11 cellular contexts compared by ENCODE assay signal in genomic region chr10:90652519-90652918, GRCh38.
A peak's percentile ranks its signal among the peaks of the same experiment; 100 is the strongest.
DNase-seq lines count a peak whose midpoint lies in the region; ATAC-seq and TF ChIP-seq lines count a peak whose summit lies in the region.
"Had no signal": no experiment of that assay in that cellular context is flagged by ENCODE, and none has a peak within 500 bp of the region (broad histone marks: within the 10 kb centered on the region; RNA-seq: fewer than 3 reads in every experiment).

No MANE protein-coding gene starts in this region.

- intact Hi-C loops in HCT116 (cut with micrococcal nuclease) = loop anchor here (2.0 to 5.0 kb wide), 2 partner anchors 505 to 860 kb away; no protein-coding TSS in a partner anchor

- RAD21 ChIA-PET in HCT116 (lab: Charles Lee; ENCODE audit: low non-redundant PET in 1 of 2, low total read pairs in 2 of 2, uncharacterized antibody in 2 of 2, unreplicated experiment in 2 of 2) = interaction anchor here (0.7 to 1.0 kb wide), 5 partner anchors 364 to 859 kb away, joined by 3 to 5 read pairs (median 3); no protein-coding TSS in a partner anchor

- H2AFZ ChIP-seq in HCT116 (ENCODE audit: low read depth, low read length, poor library complexity, severe bottlenecking) = no peak overlapping the region

- DNase-seq in BE2C = no peak
- peak; percentile 34 for DNase-seq in HCT116 (ENCODE audit: low read depth, low spot score)
- peak; percentile 25 for DNase-seq in SK-N-DZ (ENCODE audit: low spot score)
- peak; percentile 15 for DNase-seq in iPS-NIHi11 (ENCODE audit: low spot score)
- DNase-seq in G401 (ENCODE audit: low spot score) = no peak
- DNase-seq in NOMO-1 (lab: John Stamatoyannopoulos, UW; ENCODE audit: unreplicated experiment in 2 of 2) = no peak
- no peak for DNase-seq in NCI-H1436 (lab: John Stamatoyannopoulos, UW)
- DNase-seq: activated B cell treated with CpG ODN at 0.5 μM for 24 hours, Calu3 had no signal

- H4K20me1 ChIP-seq in HCT116 (ENCODE audit: insufficient read depth) = no peaks in the 10 kb centered on the region

- H3K9ac ChIP-seq in HCT116 (ENCODE audit: low read length) = no peak overlapping the region

- H3K4me1 ChIP-seq in BE2C = no peaks in the 10 kb centered on the region
- H3K4me1 ChIP-seq in HCT116 (ENCODE audit: control insufficient read depth in 1 of 2, insufficient read depth in 2 of 2, low read length in 2 of 2) = 0 out of 4 replicates have a peak, but pooled peaks cover 0 to 5% of the 10 kb centered on the region in 2 experiments

- H3K9me3 ChIP-seq in BE2C = no peaks in the 10 kb centered on the region
- H3K9me3 ChIP-seq in HCT116 (ENCODE audit: control insufficient read depth in 1 of 2, insufficient read depth in 1 of 2, low read depth in 1 of 2, low read length in 2 of 2) = 0 out of 4 replicates have a peak, but pooled peaks cover 0 to 4% of the 10 kb centered on the region in 2 experiments

- H3K27me3 ChIP-seq in BE2C = no peaks in the 10 kb centered on the region
- H3K27me3 ChIP-seq in HCT116 (ENCODE audit: insufficient read depth, low read length) = no peaks in the 10 kb centered on the region

- no peak for TF ChIP-seq POLR2A in HCT116 (IDR thresholded peaks at IDR 0.05; ENCODE audit: borderline replicate concordance, extremely low read depth, insufficient read depth, insufficient read length)

- H3K36me3 ChIP-seq in BE2C = no peaks in the 10 kb centered on the region
- H3K36me3 ChIP-seq in HCT116 (ENCODE audit: control insufficient read depth in 1 of 2, insufficient read depth in 2 of 2, low read length in 2 of 2) = no peaks in the 10 kb centered on the region

- no peak overlapping the region; the same call in 1 of the 2 replicates for H3K27ac ChIP-seq in HCT116 (ENCODE audit: low read depth, low read length)

- TF ChIP-seq CTCF in BE2C (IDR thresholded peaks at IDR 0.05; ENCODE audit: low read depth, low read length) = peak; percentile 31
- TF ChIP-seq CTCF in HCT116 (IDR thresholded peaks at IDR 0.05 in 2 of 3, conservative IDR thresholded peaks at IDR 0.05 in 1 of 3; ENCODE audit: borderline replicate concordance in 1 of 3, insufficient read depth in 1 of 3, low read depth in 2 of 3, low read length in 2 of 3) = peak; percentile 37 to 66 (median 59); a peak in 5 of 6 replicates

- POLR2A ChIA-PET in HCT116 (lab: Charles Lee) = no interaction called here

- H3K4me3 ChIP-seq in BE2C (ENCODE audit: low read depth, low read length) (no peak overlapping the region), HCT116 (replicated peaks in 1 of 2; ENCODE audit: low read depth in 1 of 2, low read length in 2 of 2) (no peak overlapping the region)

- no peak overlapping the region for H3K4me2 ChIP-seq in HCT116 (ENCODE audit: low read length)

- peak; percentile 78 for TF ChIP-seq RAD21 in HCT116 (IDR thresholded peaks at IDR 0.05; ENCODE audit: low read depth)

- no peaks in the 10 kb centered on the region for H3K9me2 ChIP-seq in HCT116 (ENCODE audit: insufficient read depth)

- ATAC-seq in HCT116 (peak; percentile 84), GM18519 (IDR thresholded peaks at IDR 0.05; ENCODE audit: low FRiP score, unreplicated experiment) (no peak)
- ATAC-seq: activated naive CD4-positive, alpha-beta T cell treated with anti-CD3 and anti-CD28 coated beads, Interleukin-2, amount 50 U/mL, for 72 hours had no signal

- BruUV-seq in HCT116 (replicated peaks; lab: Mats Ljungman, UMichigan) = no TSS peak

- in situ Hi-C loops in G401 (cut with HindIII; ENCODE audit: low sequenced_read_pairs) = no loop called here

- CTCF ChIA-PET in HCT116 (lab: Charles Lee) = interaction anchor here (0.7 to 1.3 kb wide), 6 partner anchors 10 to 504 kb away, joined by 3 to 8 read pairs (median 4); no protein-coding TSS in a partner anchor

- H3K79me2 ChIP-seq in HCT116 (ENCODE audit: insufficient read depth, low read length) = no peaks in the 10 kb centered on the region

TF ChIP-seq in HCT116, 20 proteins besides CTCF, POLR2A, EP300 and RAD21:
- no peak for TF ChIP-seq MAX (IDR thresholded peaks at IDR 0.05)

Comparison
In these comparisons a context has a peak if more than half of its experiments do, and no peak if none do; other contexts are left out.
1. DNase-seq: peak in HCT116 (single experiment), SK-N-DZ (single experiment) and iPS-NIHi11 (single experiment); none in BE2C (single experiment), G401 (single experiment), NOMO-1 (0 of 2) and NCI-H1436 (single experiment).